In the genomic region with DNA sequence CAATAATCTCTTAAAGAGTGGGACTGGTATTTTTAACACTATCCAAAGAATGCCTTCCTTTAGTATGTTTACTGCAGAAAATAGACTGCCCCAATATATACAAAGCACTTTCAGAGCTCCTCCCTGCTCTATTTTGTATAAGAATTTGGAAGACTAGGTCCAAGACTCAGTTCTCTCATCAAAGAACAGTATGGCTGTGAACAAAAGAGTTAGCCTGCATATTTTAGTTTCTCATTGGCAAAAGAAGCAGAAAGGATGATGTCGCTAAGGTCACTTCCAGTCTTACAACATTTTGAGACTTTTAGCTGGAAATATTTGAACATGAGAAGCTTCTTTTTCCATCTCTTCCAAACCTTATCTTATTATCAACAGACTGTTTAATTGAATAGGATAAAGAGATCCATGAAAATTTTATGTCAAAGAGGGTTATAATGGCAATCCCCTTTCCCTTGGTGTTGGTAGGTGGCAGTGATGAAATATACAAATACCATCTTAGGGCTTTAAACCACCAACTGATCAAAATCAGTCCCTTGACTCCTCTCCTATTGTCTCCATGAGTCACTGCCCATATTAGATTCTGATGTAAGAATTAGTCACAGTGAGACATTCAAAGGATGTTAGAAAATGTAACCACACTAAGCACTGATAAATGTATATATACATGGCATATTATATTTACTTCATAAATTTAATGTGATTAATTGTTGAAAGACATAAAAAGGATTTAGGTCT, we compare ENCODE assay signal across 14 cellular contexts.
DNase-seq lines count a peak whose midpoint lies in the region; ATAC-seq lines count a peak whose summit lies in the region.
"Had no signal": no experiment of that assay in that cellular context is flagged by ENCODE, and none has a peak within 500 bp of the region (broad histone marks: within the 10 kb centered on the region; RNA-seq: fewer than 3 reads in every experiment).

No MANE protein-coding gene starts in this region.

- DNase-seq in GM04503 (ENCODE audit: low read depth) (peak; percentile 68), RKO (ENCODE audit: low spot score) (peak; percentile 79), epithelial cell of prostate (ENCODE audit: low read depth, low spot score) (peak; percentile 59), renal cortical epithelial cell (ENCODE audit: low read depth) (peak; percentile 91), 8988T (no peak), SHP77 (lab: John Stamatoyannopoulos, UW) (no peak)
- DNase-seq: activated B cell treated with CpG ODN at 0.5 μM for 24 hours; activated naive CD4-positive, alpha-beta T cell treated with Interleukin-2 at 50 U/mL for 16 hours; effector memory CD8-positive, alpha-beta T cell; GF-D8; islet precursor cell; RPMI8226 had no signal

- ATAC-seq in GM21528 (IDR thresholded peaks at IDR 0.05; ENCODE audit: low FRiP score, unreplicated experiment) (no peak), GM18870 (IDR thresholded peaks at IDR 0.05; ENCODE audit: unreplicated experiment) (no peak)
- ATAC-seq: effector memory CD8-positive, alpha-beta T cell had no signal

- peak overlapping the region; percentile 70 for H3K27ac ChIP-seq in epithelial cell of prostate

Comparison
In these comparisons a context has a peak if more than half of its experiments do, and no peak if none do; other contexts are left out.
1. DNase-seq: peak in GM04503 (single experiment), RKO (single experiment), epithelial cell of prostate (single experiment) and renal cortical epithelial cell (single experiment); none in 8988T (single experiment) and SHP77 (0 of 2).